ENCODE assay signal across 2 cellular contexts in genomic region chr4:88763075-88763474, GRCh38.
TF ChIP-seq lines count a peak whose summit lies in the region.

No MANE protein-coding gene starts in this region.

TF ChIP-seq in GM12878, 131 proteins besides CTCF, POLR2A, EP300 and RAD21:
- peak; percentile 79; the same call in 1 of the 2 replicates for TF ChIP-seq ZNF24 (IDR thresholded peaks at IDR 0.05)
- no peak for TF ChIP-seq ZBED1 (IDR thresholded peaks at IDR 0.05; ENCODE audit: borderline replicate concordance)

TF ChIP-seq in K562, 482 proteins besides CTCF, POLR2A, EP300 and RAD21:
- no peak for TF ChIP-seq SAFB (IDR thresholded peaks at IDR 0.05; ENCODE audit: borderline replicate concordance, low read depth, low read length)
- TF ChIP-seq ZBTB40 (IDR thresholded peaks at IDR 0.05) = no peak
- no peak for TF ChIP-seq ZBTB40 (CRISPR knock-in tag; IDR thresholded peaks at IDR 0.05)
- TF ChIP-seq MBD2 (IDR thresholded peaks at IDR 0.05; ENCODE audit: borderline replicate concordance, low read depth) = no peak
- TF ChIP-seq DEAF1 (CRISPR knock-in tag; IDR thresholded peaks at IDR 0.05) = no peak
- TF ChIP-seq PHB2 (IDR thresholded peaks at IDR 0.05; ENCODE audit: low read depth) = no peak
- no peak for TF ChIP-seq TFAP4 (CRISPR knock-in tag; IDR thresholded peaks at IDR 0.05; ENCODE audit: borderline replicate concordance)
- TF ChIP-seq ZNF24 (IDR thresholded peaks at IDR 0.05) = peak; percentile 91
